In the genomic region with DNA sequence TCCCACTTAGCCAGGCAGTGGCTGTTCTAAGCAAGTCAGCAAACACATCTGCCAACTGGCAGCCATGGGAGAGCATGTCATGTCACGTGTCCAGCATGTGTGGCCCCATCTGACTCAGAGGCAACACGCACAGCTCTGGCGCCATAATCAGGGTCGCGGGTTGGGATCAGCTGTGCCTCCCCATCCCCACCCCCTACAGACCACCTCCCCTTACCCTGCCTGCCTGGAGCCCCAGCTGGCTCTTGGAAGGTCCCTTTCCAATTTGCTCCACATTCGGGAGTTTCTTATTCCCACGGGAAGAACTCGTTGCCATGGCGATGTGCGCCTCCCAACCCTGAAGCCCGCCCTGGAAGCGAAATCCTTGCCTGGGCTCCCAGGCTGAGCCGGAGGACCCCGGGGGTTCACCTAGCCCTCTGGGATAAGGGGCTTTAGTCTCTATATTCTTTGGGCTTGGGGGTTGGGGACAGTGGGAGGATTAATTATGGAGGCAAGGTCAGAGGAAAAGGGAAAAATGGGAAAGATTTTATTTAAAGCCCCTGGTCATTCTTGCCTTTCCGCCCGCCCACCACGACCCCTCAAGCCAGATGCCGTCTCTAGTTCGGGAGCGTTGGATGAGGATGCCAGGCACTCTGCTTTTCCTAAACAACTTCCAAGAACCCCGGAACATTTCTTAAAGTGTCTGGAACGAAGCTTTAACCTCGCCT, we compare ENCODE assay signal across 1 cellular context.
TF ChIP-seq lines count a peak whose summit lies in the region.

No MANE protein-coding gene starts in this region.

TF ChIP-seq in H1, 55 proteins besides CTCF, POLR2A, EP300 and RAD21 (continued from another document):
- TF ChIP-seq KDM4A (IDR thresholded peaks at IDR 0.05; ENCODE audit: low read depth, low read length, severe bottlenecking) = no peak
- TF ChIP-seq BCL11A (IDR thresholded peaks at IDR 0.05; ENCODE audit: low read depth in 2 of 2, low read length in 2 of 2) = no peak
- TF ChIP-seq, protein P1, sequence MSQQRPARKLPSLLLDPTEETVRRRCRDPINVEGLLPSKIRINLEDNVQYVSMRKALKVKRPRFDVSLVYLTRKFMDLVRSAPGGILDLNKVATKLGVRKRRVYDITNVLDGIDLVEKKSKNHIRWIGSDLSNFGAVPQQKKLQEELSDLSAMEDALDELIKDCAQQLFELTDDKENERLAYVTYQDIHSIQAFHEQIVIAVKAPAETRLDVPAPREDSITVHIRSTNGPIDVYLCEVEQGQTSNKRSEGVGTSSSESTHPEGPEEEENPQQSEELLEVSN (IDR thresholded peaks at IDR 0.05) = peak; percentile 78; the same call in 1 of the 2 replicates
- TF ChIP-seq TCF12 (IDR thresholded peaks at IDR 0.05; ENCODE audit: low read depth, low read length) = no peak
